Comparison of ENCODE assay signal across 8 cellular contexts in the genomic region with DNA sequence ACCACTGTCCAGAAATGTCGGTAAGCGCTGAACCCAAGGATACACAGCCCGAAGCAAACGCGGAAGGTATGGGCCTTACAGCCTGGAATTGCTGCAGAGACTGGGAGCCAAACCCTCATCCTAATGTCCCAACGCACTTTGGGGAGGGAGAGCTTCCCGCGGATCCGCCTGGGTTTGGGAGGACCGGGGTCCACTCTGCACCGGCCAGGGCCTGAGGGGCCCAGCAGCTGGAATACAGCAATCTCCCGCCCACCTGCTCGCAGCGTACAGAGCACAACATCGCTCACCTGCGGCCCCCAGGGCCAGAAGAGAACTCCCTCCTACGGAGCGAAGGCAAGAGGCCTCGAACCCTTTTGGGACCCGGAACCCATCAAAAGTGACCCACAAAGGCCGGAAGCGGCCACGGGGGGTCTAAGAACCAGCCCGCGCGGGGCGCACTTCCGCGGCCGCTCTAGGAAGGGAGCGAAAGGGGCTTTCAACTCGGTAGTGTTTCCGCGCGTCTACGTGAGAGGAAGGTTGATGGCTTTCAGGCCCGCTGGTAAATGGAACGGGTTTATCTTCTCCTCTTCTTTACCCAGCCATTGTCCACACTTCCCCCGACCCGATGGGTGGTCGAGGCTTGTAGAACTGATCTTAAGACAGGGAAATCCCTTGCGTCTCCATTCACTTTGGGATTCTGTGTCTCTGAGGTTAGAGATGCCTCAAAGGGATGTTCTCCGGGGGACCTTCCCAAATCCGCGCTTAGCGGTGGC. TPM values are rescaled to one million over a fixed set of nuclear protein-coding genes. Genes with fewer than 3 reads are reported as not detected.
DNase-seq lines count a peak whose midpoint lies in the region; ATAC-seq and TF ChIP-seq lines count a peak whose summit lies in the region.

A gene (minus strand): TSS at position 378 of the 752 bp plus-strand sequence. CDS start 1,342 bp downstream, outside the sequence.

- H3K9me3 Mint-ChIP-seq in stimulated activated naive CD8-positive, alpha-beta T cell treated with anti-CD3 and anti-CD28 coated beads, Interleukin-15, Interleukin-2, amounts not matched to agents 100 ng/mL and 50 ng/mL, for 24 hours, result no peaks in the 10 kb centered on the region

- H3K4me1 Mint-ChIP-seq in stimulated activated naive CD8-positive, alpha-beta T cell treated with anti-CD3 and anti-CD28 coated beads, Interleukin-15, Interleukin-2, amounts not matched to agents 100 ng/mL and 50 ng/mL, for 24 hours (ENCODE audit: low read depth), result peaks cover 49% of the 10 kb centered on the region

- in situ Hi-C loops in Panc1 (cut with HindIII; ENCODE audit: low pct_unique_long_range_greater_than_20kb, low sequenced_read_pairs), result no loop called here

- H3K27ac Mint-ChIP-seq in stimulated activated naive CD8-positive, alpha-beta T cell treated with anti-CD3 and anti-CD28 coated beads, Interleukin-15, Interleukin-2, amounts not matched to agents 100 ng/mL and 50 ng/mL, for 24 hours, result peak within 1 kb of the TSS; percentile 92

- peak within 1 kb of the TSS; percentile 74 to 90 for H3K4me3 ChIP-seq in Panc1 (ENCODE audit: low read depth in 2 of 2, low read length in 2 of 2)
- H3K4me3 ChIP-seq in foreskin fibroblast (ENCODE audit: low read depth in 1 of 2, low read length in 2 of 2), result peak within 1 kb of the TSS; percentile 87 to 93
- H3K4me3 ChIP-seq in neural cell (ENCODE audit: low read length), result peak within 1 kb of the TSS; percentile 74

- H3K9ac ChIP-seq in neural cell (ENCODE audit: low read length), result peak within 1 kb of the TSS; percentile 93

- H3K79me2 ChIP-seq in neural cell (replicated peaks; ENCODE audit: insufficient read depth, low read length), result peaks cover 50% of the 10 kb centered on the region

- CTCF ChIA-PET in Panc1 (lab: Charles Lee), result interaction anchor here (0.6 kb wide), 1 partner anchor 133 kb away, joined by 5 read pairs; a partner anchor contains a TSS

- no peaks in the 10 kb centered on the region for H3K4me1 ChIP-seq in Panc1 (ENCODE audit: control insufficient read depth, insufficient read depth, low read length)

- H3F3A ChIP-seq in neural cell (ENCODE audit: insufficient read depth, low read length, poor library complexity, severe bottlenecking), result no peaks in the 10 kb centered on the region

- H3K36me3 Mint-ChIP-seq in stimulated activated naive CD8-positive, alpha-beta T cell treated with anti-CD3 and anti-CD28 coated beads, Interleukin-15, Interleukin-2, amounts not matched to agents 100 ng/mL and 50 ng/mL, for 24 hours (ENCODE audit: low read depth), result peaks cover 36% of the 10 kb centered on the region

- intact Hi-C loops in Panc1 (cut with micrococcal nuclease; ENCODE audit: unreplicated experiment), result loop anchor here (10.0 kb wide), 1 partner anchor 285 kb away; no protein-coding TSS in a partner anchor

- TF ChIP-seq CTCF in GM20000 (IDR thresholded peaks at IDR 0.05; ENCODE audit: extremely low read depth, missing control alignments) (peak; percentile 25), Panc1 (IDR thresholded peaks at IDR 0.05) (peak; percentile 67), foreskin fibroblast (IDR thresholded peaks at IDR 0.05; ENCODE audit: low read depth, low read length) (peak; percentile 67), neural cell (IDR thresholded peaks at IDR 0.05; ENCODE audit: poor library complexity, severe bottlenecking) (peak; percentile 86)

- H2AFZ ChIP-seq in neural cell (ENCODE audit: low read depth, low read length), result peak within 1 kb of the TSS; percentile 99

- no peaks in the 10 kb centered on the region for H3K9me2 ChIP-seq in neural cell (ENCODE audit: insufficient read depth, low read length)

- ATAC-seq in Panc1, result peak; percentile 93

- H3K27me3 Mint-ChIP-seq in stimulated activated naive CD8-positive, alpha-beta T cell treated with anti-CD3 and anti-CD28 coated beads, Interleukin-15, Interleukin-2, amounts not matched to agents 100 ng/mL and 50 ng/mL, for 24 hours, result peaks cover 36% of the 10 kb centered on the region

- peaks cover 4% of the 10 kb centered on the region; the same call in 1 of the 2 replicates for H3K27me3 ChIP-seq in Panc1 (ENCODE audit: control insufficient read depth, insufficient read depth, low read length)
- no peaks in the 10 kb centered on the region for H3K27me3 ChIP-seq in neural cell (ENCODE audit: insufficient read depth, low read depth, low read length)

- POLR2A ChIA-PET in Panc1 (lab: Charles Lee), result interaction anchor here (0.6 kb wide), 1 partner anchor 20 kb away, joined by 3 read pairs; no protein-coding TSS in a partner anchor

- H3K36me3 ChIP-seq in Panc1 (ENCODE audit: control insufficient read depth, insufficient read depth, low read length) (no peaks in the 10 kb centered on the region), neural cell (ENCODE audit: insufficient read depth, low read length) (peaks cover 4% of the 10 kb centered on the region)

- H3K4me3 Mint-ChIP-seq in stimulated activated naive CD8-positive, alpha-beta T cell treated with anti-CD3 and anti-CD28 coated beads, Interleukin-15, Interleukin-2, amounts not matched to agents 100 ng/mL and 50 ng/mL, for 24 hours, result peak within 1 kb of the TSS; percentile 94

- no peak for TF ChIP-seq RAD21 in neural cell (conservative IDR thresholded peaks at IDR 0.05)

- DNase-seq in COLO829 (ENCODE audit: low spot score) (peak; percentile 58), GM20000 (ENCODE audit: low spot score) (peak; percentile 82), HT1080 (ENCODE audit: low read depth) (peak; percentile 82), Panc1 (ENCODE audit: low read depth, low spot score) (no peak), foreskin fibroblast (peak; percentile 86 to 96)
- peak; percentile 73 for DNase-seq in activated effector memory CD4-positive, alpha-beta T cell treated with Interleukin-2 at 50 U/mL for 16 hours

- peak; percentile 33 for TF ChIP-seq EP300 in neural cell (conservative IDR thresholded peaks at IDR 0.05; ENCODE audit: poor library complexity, severe bottlenecking)

- peak within 1 kb of the TSS; percentile 77 for H3K27ac ChIP-seq in Panc1 (ENCODE audit: low read length)
- H3K27ac ChIP-seq in neural cell (ENCODE audit: low read length), result peak within 1 kb of the TSS; percentile 91

- no peaks in the 10 kb centered on the region for H4K20me1 ChIP-seq in neural cell (ENCODE audit: insufficient read depth)

- H3K4me2 ChIP-seq in neural cell (ENCODE audit: low read length), result peak within 1 kb of the TSS; percentile 85

- H3K9me3 ChIP-seq in Panc1 (ENCODE audit: control insufficient read depth, insufficient read depth, low read depth, low read length), result no peaks in the 10 kb centered on the region
- H3K9me3 ChIP-seq in neural cell (ENCODE audit: low read length), result no peaks in the 10 kb centered on the region

- BruUV-seq in Panc1 (replicated peaks; lab: Mats Ljungman, UMichigan), result no TSS peak

TF ChIP-seq in neural cell, 6 proteins besides CTCF, POLR2A, EP300 and RAD21:
- TF ChIP-seq TAF1 (IDR thresholded peaks at IDR 0.05; ENCODE audit: low read depth) (peak; percentile 66), MXI1 (conservative IDR thresholded peaks at IDR 0.05; ENCODE audit: poor library complexity, severe bottlenecking) (peak; percentile 23), SMC3 (conservative IDR thresholded peaks at IDR 0.05; ENCODE audit: poor library complexity) (peak; percentile 52), EZH2 (IDR thresholded peaks at IDR 0.05; ENCODE audit: borderline replicate concordance, insufficient read depth, low read length, poor library complexity, severe bottlenecking) (no peak), POLR2AphosphoS5 (IDR thresholded peaks at IDR 0.05) (peak; percentile 86)
- TF ChIP-seq, protein P1, sequence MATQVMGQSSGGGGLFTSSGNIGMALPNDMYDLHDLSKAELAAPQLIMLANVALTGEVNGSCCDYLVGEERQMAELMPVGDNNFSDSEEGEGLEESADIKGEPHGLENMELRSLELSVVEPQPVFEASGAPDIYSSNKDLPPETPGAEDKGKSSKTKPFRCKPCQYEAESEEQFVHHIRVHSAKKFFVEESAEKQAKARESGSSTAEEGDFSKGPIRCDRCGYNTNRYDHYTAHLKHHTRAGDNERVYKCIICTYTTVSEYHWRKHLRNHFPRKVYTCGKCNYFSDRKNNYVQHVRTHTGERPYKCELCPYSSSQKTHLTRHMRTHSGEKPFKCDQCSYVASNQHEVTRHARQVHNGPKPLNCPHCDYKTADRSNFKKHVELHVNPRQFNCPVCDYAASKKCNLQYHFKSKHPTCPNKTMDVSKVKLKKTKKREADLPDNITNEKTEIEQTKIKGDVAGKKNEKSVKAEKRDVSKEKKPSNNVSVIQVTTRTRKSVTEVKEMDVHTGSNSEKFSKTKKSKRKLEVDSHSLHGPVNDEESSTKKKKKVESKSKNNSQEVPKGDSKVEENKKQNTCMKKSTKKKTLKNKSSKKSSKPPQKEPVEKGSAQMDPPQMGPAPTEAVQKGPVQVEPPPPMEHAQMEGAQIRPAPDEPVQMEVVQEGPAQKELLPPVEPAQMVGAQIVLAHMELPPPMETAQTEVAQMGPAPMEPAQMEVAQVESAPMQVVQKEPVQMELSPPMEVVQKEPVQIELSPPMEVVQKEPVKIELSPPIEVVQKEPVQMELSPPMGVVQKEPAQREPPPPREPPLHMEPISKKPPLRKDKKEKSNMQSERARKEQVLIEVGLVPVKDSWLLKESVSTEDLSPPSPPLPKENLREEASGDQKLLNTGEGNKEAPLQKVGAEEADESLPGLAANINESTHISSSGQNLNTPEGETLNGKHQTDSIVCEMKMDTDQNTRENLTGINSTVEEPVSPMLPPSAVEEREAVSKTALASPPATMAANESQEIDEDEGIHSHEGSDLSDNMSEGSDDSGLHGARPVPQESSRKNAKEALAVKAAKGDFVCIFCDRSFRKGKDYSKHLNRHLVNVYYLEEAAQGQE (IDR thresholded peaks at IDR 0.05; ENCODE audit: borderline replicate concordance), result peak; percentile 85

RNA-seq across cellular contexts. Expression of the gene that starts here (rescaled TPM):
- total RNA-seq in HT1080 (2014; rRNA removed; shearing (Covaris generic)), result 3.1 and 3.8 TPM in 2 replicates
- polyA plus RNA-seq in HT1080 (2015; cell fraction: cytosol; rRNA removed), result 1.8 and 2.7 TPM in 2 replicates
- polyA plus RNA-seq in HT1080 (2015; cell fraction: nucleus; rRNA removed), result 4.2 and 4.3 TPM in 2 replicates
- 3.2 TPM for total RNA-seq in Panc1 (2021; ENCODE audit: unreplicated experiment)
- 0.99 TPM for polyA plus RNA-seq in Panc1 (2012; ENCODE audit: insufficient read length)
- polyA plus RNA-seq in neural cell, result 20.3 and 20.6 TPM in 2 replicates
- polyA minus RNA-seq in neural cell, result 27.3 and 29.3 TPM in 2 replicates

Comparison
In these comparisons a context has a peak if more than half of its experiments do, and no peak if none do; other contexts are left out.
1. CTCF ChIP-seq: peak in every context shown above with its lines; median percentile 86 in neural cell; 67 in Panc1; 67 in foreskin fibroblast; 25 in GM20000.